ENCODE assay signal across 14 cellular contexts in the genomic region with DNA sequence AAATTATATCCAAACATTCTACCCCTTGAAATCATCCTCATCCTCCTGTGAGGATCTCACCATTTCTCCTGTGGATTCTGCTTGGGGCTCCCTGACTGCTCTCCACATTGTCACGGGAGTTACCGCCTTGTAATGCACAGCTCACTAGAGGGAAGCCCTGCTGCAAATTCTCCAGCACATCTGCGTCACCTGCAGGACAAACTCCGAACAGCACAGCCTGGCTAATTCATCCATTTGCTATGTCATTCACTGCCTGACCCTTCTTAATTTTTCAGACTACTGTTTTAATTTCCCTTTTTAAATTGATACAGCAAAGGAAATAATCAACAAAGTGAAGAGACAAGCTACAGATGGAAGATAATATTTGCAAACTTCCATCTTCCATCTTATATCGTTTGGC.
A peak's percentile ranks its signal among the peaks of the same experiment; 100 is the strongest.
DNase-seq lines count a peak whose midpoint lies in the region; ATAC-seq and TF ChIP-seq lines count a peak whose summit lies in the region.
"Had no signal": no experiment of that assay in that cellular context is flagged by ENCODE, and none has a peak within 500 bp of the region (broad histone marks: within the 10 kb centered on the region; RNA-seq: fewer than 3 reads in every experiment).

No MANE protein-coding gene starts in this region.

- no peak overlapping the region for H4K8ac ChIP-seq in IMR-90 (ENCODE audit: low read depth in 2 of 2, low read length in 2 of 2)

- TF ChIP-seq POLR2A in IMR-90 (IDR thresholded peaks at IDR 0.05; ENCODE audit: low read depth, low read length) = no peak

- no peak overlapping the region for H3K27ac ChIP-seq in 22Rv1
- H3K27ac ChIP-seq in IMR-90 (ENCODE audit: insufficient read depth, low read length) = no peak overlapping the region
- no peak overlapping the region for H3K27ac ChIP-seq in brain microvascular endothelial cell
- H3K27ac ChIP-seq: adrenal gland, coronary artery, RWPE1 had no signal

- H3K9ac ChIP-seq in IMR-90 (ENCODE audit: low read depth, low read length) = no peak overlapping the region

- H4K20me1 ChIP-seq in IMR-90 (ENCODE audit: insufficient read depth, low read length) = no peaks in the 10 kb centered on the region

- no peak overlapping the region for H3K14ac ChIP-seq in IMR-90 (replicated peaks; ENCODE audit: low read depth, low read length)

- no peak overlapping the region for H4K91ac ChIP-seq in IMR-90 (ENCODE audit: insufficient read depth, low read depth, low read length)

- H3K36me3 ChIP-seq in IMR-90 (ENCODE audit: control insufficient read depth, insufficient read depth, low read length) = no peaks in the 10 kb centered on the region
- H3K36me3 ChIP-seq in brain microvascular endothelial cell (replicated peaks) = no peaks in the 10 kb centered on the region
- H3K36me3 ChIP-seq: adrenal gland had no signal

- H3K9me1 ChIP-seq in IMR-90 (ENCODE audit: insufficient read depth, low read length) = no peaks in the 10 kb centered on the region

- intact Hi-C loops in IMR-90 (cut with micrococcal nuclease) = no loop called here

- ATAC-seq in IMR-90 (ENCODE audit: low read depth) = no peak

- H2BK15ac ChIP-seq in IMR-90 (ENCODE audit: low read depth, low read length) = no peak overlapping the region

- no peak overlapping the region for H3K4ac ChIP-seq in IMR-90 (ENCODE audit: low read depth, low read length)

- DNase-seq in IMR-90 (peak; percentile 19), brain microvascular endothelial cell (no peak), islet precursor cell (peak; percentile 73), NCI-H1092 (lab: John Stamatoyannopoulos, UW) (no peak), epidermal melanocyte (ENCODE audit: insufficient read length, low spot score) (no peak), NCI-H1436 treated with DMSO at 0.1 percent for 48 hours (lab: John Stamatoyannopoulos, UW) (no peak), GM13977 (ENCODE audit: low spot score) (no peak)
- DNase-seq: adrenal gland, midbrain, posterior cingulate gyrus, substantia nigra had no signal

- H3K56ac ChIP-seq in IMR-90 (ENCODE audit: extremely low read depth, insufficient read depth, low read length) = no peak overlapping the region

- H3K27me3 ChIP-seq in IMR-90 (ENCODE audit: control insufficient read depth, insufficient read depth, low read length) = no peaks in the 10 kb centered on the region
- H3K27me3 ChIP-seq in brain microvascular endothelial cell (replicated peaks) = no peaks in the 10 kb centered on the region
- H3K27me3 ChIP-seq: adrenal gland had no signal

- in situ Hi-C loops in IMR-90 (cut with MboI; ENCODE audit: low sequenced_read_pairs) = no loop called here
- in situ Hi-C loops in brain microvascular endothelial cell (cut with HindIII; ENCODE audit: low pct_ligation_motif_present, low sequenced_read_pairs) = no loop called here
- in situ Hi-C loops in GM13977 (cut with MboI; ENCODE audit: low pct_unique_long_range_greater_than_20kb, low sequenced_read_pairs, unreplicated experiment) = no loop called here

- TF ChIP-seq CTCF in 22Rv1 (IDR thresholded peaks at IDR 0.05) = peak; percentile 24; the same call in 1 of the 2 replicates
- TF ChIP-seq CTCF in IMR-90 (conservative IDR thresholded peaks at IDR 0.05; ENCODE audit: low read depth, low read length) = no peak
- TF ChIP-seq CTCF in brain microvascular endothelial cell (IDR thresholded peaks at IDR 0.05; ENCODE audit: low read depth, low read length, missing control alignments) = peak; percentile 60
- no peak for TF ChIP-seq CTCF in GM13977 (IDR thresholded peaks at IDR 0.05; ENCODE audit: extremely low read depth, insufficient read depth, missing control alignments)

- H2BK20ac ChIP-seq in IMR-90 (ENCODE audit: low read depth, low read length) = no peak overlapping the region

- no TSS peak for BruUV-seq in IMR-90 (replicated peaks; lab: Mats Ljungman, UMichigan)

- no peak overlapping the region for H3K4me3 ChIP-seq in IMR-90 (ENCODE audit: insufficient read depth, low read depth, low read length)
- H3K4me3 ChIP-seq in brain microvascular endothelial cell (ENCODE audit: low read depth, low read length) = no peak overlapping the region
- H3K4me3 ChIP-seq: adrenal gland, coronary artery had no signal

- H3K79me1 ChIP-seq in IMR-90 (ENCODE audit: low read depth in 1 of 2, low read length in 2 of 2) = no peaks in the 10 kb centered on the region

- H2AK5ac ChIP-seq in IMR-90 (ENCODE audit: low read depth, low read length) = no peak overlapping the region

- H3K9me3 ChIP-seq in IMR-90 (ENCODE audit: control insufficient read depth, insufficient read depth, low read length) = no peaks in the 10 kb centered on the region
- H3K9me3 ChIP-seq: adrenal gland had no signal

- CTCF ChIA-PET in IMR-90 (lab: Yijun Ruan, JAX) = interaction anchor here (0.6 to 0.9 kb wide), 2 partner anchors 22 to 60 kb away, joined by 3 read pairs; no protein-coding TSS in a partner anchor

- no peak overlapping the region for H2BK5ac ChIP-seq in IMR-90 (ENCODE audit: low read depth, low read length, poor library complexity, severe bottlenecking)

- dilution Hi-C loops in IMR-90 (cut with HindIII; ENCODE audit: low sequenced_read_pairs, unreplicated experiment) = no loop called here

- H3K23ac ChIP-seq in IMR-90 (ENCODE audit: low read depth, low read length) = no peak overlapping the region

- WGBS in IMR-90 (ENCODE audit: extremely low coverage in 2 of 2, insufficient read length in 1 of 2), 2 experiments = 61% methylated on average over 3 of the region's 5 CpGs; no CpG with 5 or more reads in 1 of the 2 experiments

- H3K4me1 ChIP-seq in IMR-90 (ENCODE audit: control insufficient read depth, insufficient read depth, low read length) = no peaks in the 10 kb centered on the region
- H3K4me1 ChIP-seq: adrenal gland had no signal

- no peak overlapping the region for H2AK9ac ChIP-seq in IMR-90 (replicated peaks; ENCODE audit: low read depth, low read length, poor library complexity)

- no peak overlapping the region for H2BK120ac ChIP-seq in IMR-90 (ENCODE audit: low read depth, low read length)

- TF ChIP-seq RAD21 in IMR-90 (IDR thresholded peaks at IDR 0.05; ENCODE audit: low read length) = peak; percentile 41; the same call in 1 of the 2 replicates

- H3K4me2 ChIP-seq in IMR-90 (ENCODE audit: low read depth, low read length) = no peak overlapping the region

- H2AFZ ChIP-seq in IMR-90 (replicated peaks; ENCODE audit: low read length, poor library complexity) = no peak overlapping the region

- no peak overlapping the region for H4K5ac ChIP-seq in IMR-90 (ENCODE audit: low read depth, low read length)

- POLR2A ChIA-PET in IMR-90 (lab: Charles Lee; ENCODE audit: unreplicated experiment) = no interaction called here

- H3K18ac ChIP-seq in IMR-90 (ENCODE audit: low read depth, low read length) = no peak overlapping the region

TF ChIP-seq in IMR-90, 13 proteins besides CTCF, POLR2A, EP300 and RAD21:
- TF ChIP-seq NFE2L2 (IDR thresholded peaks at IDR 0.05; ENCODE audit: low read depth, low read length) (no peak), RCOR1 (IDR thresholded peaks at IDR 0.05; ENCODE audit: insufficient replicate concordance, low read length) (no peak), MXI1 (IDR thresholded peaks at IDR 0.05; ENCODE audit: borderline replicate concordance, low read depth, low read length) (no peak), MAFK (IDR thresholded peaks at IDR 0.05; ENCODE audit: low read depth, low read length) (no peak), MAZ (IDR thresholded peaks at IDR 0.05; ENCODE audit: borderline replicate concordance, low read depth, low read length) (no peak), RFX5 (IDR thresholded peaks at IDR 0.05; ENCODE audit: low read depth, low read length) (no peak)
- TF ChIP-seq, protein P1, sequence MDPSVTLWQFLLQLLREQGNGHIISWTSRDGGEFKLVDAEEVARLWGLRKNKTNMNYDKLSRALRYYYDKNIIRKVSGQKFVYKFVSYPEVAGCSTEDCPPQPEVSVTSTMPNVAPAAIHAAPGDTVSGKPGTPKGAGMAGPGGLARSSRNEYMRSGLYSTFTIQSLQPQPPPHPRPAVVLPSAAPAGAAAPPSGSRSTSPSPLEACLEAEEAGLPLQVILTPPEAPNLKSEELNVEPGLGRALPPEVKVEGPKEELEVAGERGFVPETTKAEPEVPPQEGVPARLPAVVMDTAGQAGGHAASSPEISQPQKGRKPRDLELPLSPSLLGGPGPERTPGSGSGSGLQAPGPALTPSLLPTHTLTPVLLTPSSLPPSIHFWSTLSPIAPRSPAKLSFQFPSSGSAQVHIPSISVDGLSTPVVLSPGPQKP (IDR thresholded peaks at IDR 0.05; ENCODE audit: borderline replicate concordance, low read depth, low read length) = no peak
TF ChIP-seq in IMR-90: peak in this region for 0.

Comparison
In these comparisons a context has a peak if more than half of its experiments do, and no peak if none do; other contexts are left out.
1. CTCF ChIP-seq: peak in 22Rv1 (single experiment) and brain microvascular endothelial cell (single experiment); none in IMR-90 (single experiment) and GM13977 (single experiment).
2. DNase-seq: peak in IMR-90 (single experiment) and islet precursor cell (single experiment); none in brain microvascular endothelial cell (single experiment), NCI-H1092 (single experiment), epidermal melanocyte (single experiment), NCI-H1436 treated with DMSO at 0.1 percent for 48 hours (single experiment) and GM13977 (single experiment).